ENCODE assay signal across 15 cellular contexts in the genomic region with DNA sequence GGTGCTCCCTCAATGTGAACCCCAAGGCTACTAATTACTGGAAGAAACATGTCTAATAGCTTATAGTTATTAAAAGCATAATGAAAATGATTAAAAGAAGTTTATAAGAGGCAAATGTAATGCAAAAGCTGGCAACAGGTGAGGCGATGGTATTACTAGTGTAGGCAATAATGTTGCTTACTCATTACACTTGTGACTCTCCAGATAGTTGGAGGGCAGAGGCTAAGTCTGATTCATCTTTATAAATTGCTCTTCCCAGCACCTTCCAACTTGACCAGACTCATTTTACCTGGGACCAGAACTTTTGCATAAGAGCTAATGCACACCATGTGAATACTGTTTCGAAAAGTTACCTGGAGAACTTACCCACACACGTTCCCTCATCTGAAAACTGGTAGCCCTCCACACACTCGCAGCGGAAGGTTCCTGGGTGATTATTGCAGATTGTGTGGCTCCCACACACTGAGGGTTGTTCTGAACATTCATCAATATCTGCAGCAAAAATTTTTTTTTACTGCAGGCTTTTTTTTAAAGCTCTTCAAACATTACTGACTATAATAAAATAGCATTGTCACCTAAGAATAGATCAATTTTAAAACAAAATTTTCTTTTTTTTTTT. TPM values are rescaled to one million over a fixed set of nuclear protein-coding genes. Genes with fewer than 3 reads are reported as not detected.
DNase-seq lines count a peak whose midpoint lies in the region; ATAC-seq and TF ChIP-seq lines count a peak whose summit lies in the region.
"Had no signal": no experiment of that assay in that cellular context is flagged by ENCODE, and none has a peak within 500 bp of the region (broad histone marks: within the 10 kb centered on the region; RNA-seq: fewer than 3 reads in every experiment).

No MANE protein-coding gene starts in this region.

- no peak overlapping the region for H3K27ac Mint-ChIP-seq in Calu3 (ENCODE audit: unreplicated experiment)
- H3K27ac Mint-ChIP-seq: activated B cell treated with CpG ODN at 0.5 μM for 24 hours; activated naive CD8-positive, alpha-beta T cell treated with anti-CD3 and anti-CD28 coated beads, Interleukin-2, amount 10 ng/mL, durations not matched to agents 7 days and 5 days; naive thymus-derived CD8-positive, alpha-beta T cell had no signal

- no peaks in the 10 kb centered on the region for H3K4me1 Mint-ChIP-seq in Calu3 (ENCODE audit: low read depth, unreplicated experiment)
- H3K4me1 Mint-ChIP-seq: activated B cell treated with CpG ODN at 0.5 μM for 24 hours had no signal

- ATAC-seq in GM21526 (IDR thresholded peaks at IDR 0.05; ENCODE audit: low FRiP score, unreplicated experiment) = no peak
- ATAC-seq: naive thymus-derived CD8-positive, alpha-beta T cell had no signal

- peaks cover 13% of the 10 kb centered on the region for H3K27me3 Mint-ChIP-seq in Calu3 (ENCODE audit: unreplicated experiment)

- peaks cover 0 to 55% (median 28%) of the 10 kb centered on the region in 3 donors for H3K4me1 ChIP-seq in esophagus squamous epithelium
- H3K4me1 ChIP-seq in ovary (ENCODE audit: insufficient read depth) = peaks cover 15% of the 10 kb centered on the region
- H3K4me1 ChIP-seq: colonic mucosa had no signal

- H3K36me3 Mint-ChIP-seq in Calu3 (ENCODE audit: insufficient read depth, unreplicated experiment) = no peaks in the 10 kb centered on the region
- H3K36me3 Mint-ChIP-seq: activated naive CD8-positive, alpha-beta T cell treated with anti-CD3 and anti-CD28 coated beads, Interleukin-2, amount 10 ng/mL, durations not matched to agents 7 days and 5 days; naive thymus-derived CD8-positive, alpha-beta T cell had no signal

- no TSS peak for BruUV-seq in Calu3 (replicated peaks; lab: Mats Ljungman, UMichigan)

- TF ChIP-seq CTCF in esophagus squamous epithelium (IDR thresholded peaks at IDR 0.05) (no peak), ovary (IDR thresholded peaks at IDR 0.05) (no peak), Calu3 (IDR thresholded peaks at IDR 0.05; ENCODE audit: unreplicated experiment) (no peak)

- H3K27me3 ChIP-seq in esophagus squamous epithelium (no peaks in the 10 kb centered on the region), ovary (no peaks in the 10 kb centered on the region)
- H3K27me3 ChIP-seq: colonic mucosa had no signal

- no peak overlapping the region for H3K4me3 Mint-ChIP-seq in Calu3 (ENCODE audit: low read depth, unreplicated experiment)
- H3K4me3 Mint-ChIP-seq: activated B cell treated with CpG ODN at 0.5 μM for 24 hours; activated naive CD8-positive, alpha-beta T cell treated with anti-CD3 and anti-CD28 coated beads, Interleukin-2, amount 10 ng/mL, durations not matched to agents 7 days and 5 days; naive thymus-derived CD8-positive, alpha-beta T cell had no signal

- no peak for TF ChIP-seq POLR2A in esophagus squamous epithelium (IDR thresholded peaks at IDR 0.05)
- TF ChIP-seq POLR2A in ovary (IDR thresholded peaks at IDR 0.05) = no peak

- H3K9me3 ChIP-seq in esophagus squamous epithelium = no peaks in the 10 kb centered on the region
- no peaks in the 10 kb centered on the region for H3K9me3 ChIP-seq in ovary
- H3K9me3 ChIP-seq: colonic mucosa had no signal

- intact Hi-C loops in esophagus squamous epithelium (cut with DNase I) (no loop called here), ovary (cut with DNase I) (no loop called here), Calu3 (cut with micrococcal nuclease; ENCODE audit: unreplicated experiment) (no loop called here)

- H3K36me3 ChIP-seq in esophagus squamous epithelium (peaks cover 0 to 15% (median 0%) of the 10 kb centered on the region in 3 donors), ovary (no peaks in the 10 kb centered on the region)
- H3K36me3 ChIP-seq: colonic mucosa had no signal

- CTCF ChIA-PET in Calu3 (lab: Charles Lee) = no interaction called here

- DNase-seq in A172 (ENCODE audit: low spot score) = peak; percentile 83
- peak; percentile 72 for DNase-seq in M059J (ENCODE audit: low read depth)
- no peak for DNase-seq in esophagus squamous epithelium (lab: John Stamatoyannopoulos, UW)
- no peak for DNase-seq in ovary
- no peak for DNase-seq in Calu3
- DNase-seq in NCI-H2227 treated with DMSO at 0.1 percent for 48 hours (lab: John Stamatoyannopoulos, UW) = no peak
- DNase-seq in AG08396 (ENCODE audit: low spot score) = no peak
- DNase-seq: activated B cell treated with CpG ODN at 0.5 μM for 24 hours; activated CD8-positive, alpha-beta memory T cell treated with anti-CD3 and anti-CD28 coated beads, Interleukin-2, amount 50 U/mL, for 48 hours; activated naive CD8-positive, alpha-beta T cell treated with anti-CD3 and anti-CD28 coated beads, Interleukin-2, amount 10 ng/mL, durations not matched to agents 7 days and 5 days; colonic mucosa; DMS153; naive thymus-derived CD8-positive, alpha-beta T cell; NCI-H2081 had no signal

- H3K9me3 Mint-ChIP-seq in Calu3 (ENCODE audit: low read depth, unreplicated experiment) = no peaks in the 10 kb centered on the region
- H3K9me3 Mint-ChIP-seq: activated B cell treated with CpG ODN at 0.5 μM for 24 hours; activated naive CD8-positive, alpha-beta T cell treated with anti-CD3 and anti-CD28 coated beads, Interleukin-2, amount 10 ng/mL, durations not matched to agents 7 days and 5 days; naive thymus-derived CD8-positive, alpha-beta T cell had no signal

- H3K4me3 ChIP-seq in esophagus squamous epithelium = no peak overlapping the region
- H3K4me3 ChIP-seq in ovary = no peak overlapping the region
- H3K4me3 ChIP-seq: colonic mucosa had no signal

- TF ChIP-seq EP300 in ovary (IDR thresholded peaks at IDR 0.05) = no peak

- H3K27ac ChIP-seq in esophagus squamous epithelium (peak overlapping the region in 3 of 4 donors; percentile 85 to 96 (median 87)), ovary (peak overlapping the region; percentile 4 to 62)
- H3K27ac ChIP-seq: colonic mucosa had no signal

- WGBS in esophagus squamous epithelium, 2 donors = 59 to 82% methylated on average over 5 of the region's 5 CpGs
- WGBS in ovary, 3 donors = 86 to 90% (median 88%) methylated on average over 5 of the region's 5 CpGs

RNA-seq across cellular contexts. Expression of a gene that starts 48.0 kb away (rescaled TPM):
- 52.1 and 57.5 TPM in 2 replicates for total RNA-seq in A172 (2014; rRNA removed; shearing (Covaris generic))
- total RNA-seq in M059J (2014; rRNA removed; shearing (Covaris generic)) = 33.1 and 60.4 TPM in 2 replicates
- total RNA-seq in esophagus squamous epithelium (100 to 1,000 TPM in 1 of 4 donors, 10 to 100 TPM in 2, 1 to 10 TPM in 1; 3.6 to 120 (median 28.5) TPM), ovary (100 to 1,000 TPM in 3 of 7 donors, 10 to 100 TPM in 4; 59.2 to 141 (median 72.0) TPM), Calu3 (2022) (4.4 and 8.6 TPM in 2 replicates)
- polyA plus RNA-seq in ovary = 100 to 1,000 TPM in 1 of 2 donors, 10 to 100 TPM in 1; 76.4 to 147 TPM
- polyA plus RNA-seq: naive thymus-derived CD8-positive, alpha-beta T cell had no signal

Comparison
In these comparisons a context has a peak if more than half of its experiments do, and no peak if none do; other contexts are left out.
1. DNase-seq: peak in A172 (single experiment) and M059J (single experiment); none in esophagus squamous epithelium (single experiment), ovary (0 of 5), Calu3 (single experiment), NCI-H2227 treated with DMSO at 0.1 percent for 48 hours (single experiment) and AG08396 (single experiment).